In the genomic region with DNA sequence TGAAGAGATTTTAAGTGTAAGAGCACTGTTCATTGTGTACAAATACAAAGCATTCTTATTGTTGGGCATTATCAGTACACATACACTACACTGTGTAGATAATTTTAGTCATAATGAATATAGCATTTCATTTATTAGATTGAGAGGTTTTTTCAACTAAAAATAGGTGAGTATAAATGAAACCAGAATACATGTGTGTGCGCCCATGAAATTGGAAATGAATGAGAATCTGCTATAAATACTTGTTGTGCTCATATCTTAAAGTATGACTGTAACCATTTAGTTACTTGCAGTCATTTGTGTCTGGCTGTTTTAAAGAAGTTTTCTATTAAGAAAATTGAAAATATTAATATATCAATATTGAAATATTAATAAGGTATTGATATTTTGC, we compare ENCODE assay signal across 1 cellular context.
TF ChIP-seq lines count a peak whose summit lies in the region.

No MANE protein-coding gene starts in this region.

TF ChIP-seq in GM12878, 131 proteins besides CTCF, POLR2A, EP300 and RAD21 (continued from another document):
- no peak for TF ChIP-seq RB1 (IDR thresholded peaks at IDR 0.05; ENCODE audit: borderline replicate concordance)
- TF ChIP-seq NFIC (IDR thresholded peaks at IDR 0.05; ENCODE audit: low read depth, low read length), result peak; percentile 81
- TF ChIP-seq CREM (IDR thresholded peaks at IDR 0.05; ENCODE audit: low read depth), result peak; percentile 30; the same call in 1 of the 2 replicates
- TF ChIP-seq STAT1 (conservative IDR thresholded peaks at IDR 0.05), result no peak
- TF ChIP-seq MEF2A (IDR thresholded peaks at IDR 0.05; ENCODE audit: insufficient read depth, low read depth, low read length), result peak; percentile 96
- TF ChIP-seq, protein P1, sequence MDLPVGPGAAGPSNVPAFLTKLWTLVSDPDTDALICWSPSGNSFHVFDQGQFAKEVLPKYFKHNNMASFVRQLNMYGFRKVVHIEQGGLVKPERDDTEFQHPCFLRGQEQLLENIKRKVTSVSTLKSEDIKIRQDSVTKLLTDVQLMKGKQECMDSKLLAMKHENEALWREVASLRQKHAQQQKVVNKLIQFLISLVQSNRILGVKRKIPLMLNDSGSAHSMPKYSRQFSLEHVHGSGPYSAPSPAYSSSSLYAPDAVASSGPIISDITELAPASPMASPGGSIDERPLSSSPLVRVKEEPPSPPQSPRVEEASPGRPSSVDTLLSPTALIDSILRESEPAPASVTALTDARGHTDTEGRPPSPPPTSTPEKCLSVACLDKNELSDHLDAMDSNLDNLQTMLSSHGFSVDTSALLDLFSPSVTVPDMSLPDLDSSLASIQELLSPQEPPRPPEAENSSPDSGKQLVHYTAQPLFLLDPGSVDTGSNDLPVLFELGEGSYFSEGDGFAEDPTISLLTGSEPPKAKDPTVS (IDR thresholded peaks at IDR 0.05; ENCODE audit: low read depth, low read length), result no peak
- TF ChIP-seq, protein P2, sequence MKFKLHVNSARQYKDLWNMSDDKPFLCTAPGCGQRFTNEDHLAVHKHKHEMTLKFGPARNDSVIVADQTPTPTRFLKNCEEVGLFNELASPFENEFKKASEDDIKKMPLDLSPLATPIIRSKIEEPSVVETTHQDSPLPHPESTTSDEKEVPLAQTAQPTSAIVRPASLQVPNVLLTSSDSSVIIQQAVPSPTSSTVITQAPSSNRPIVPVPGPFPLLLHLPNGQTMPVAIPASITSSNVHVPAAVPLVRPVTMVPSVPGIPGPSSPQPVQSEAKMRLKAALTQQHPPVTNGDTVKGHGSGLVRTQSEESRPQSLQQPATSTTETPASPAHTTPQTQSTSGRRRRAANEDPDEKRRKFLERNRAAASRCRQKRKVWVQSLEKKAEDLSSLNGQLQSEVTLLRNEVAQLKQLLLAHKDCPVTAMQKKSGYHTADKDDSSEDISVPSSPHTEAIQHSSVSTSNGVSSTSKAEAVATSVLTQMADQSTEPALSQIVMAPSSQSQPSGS (IDR thresholded peaks at IDR 0.05; ENCODE audit: low read length), result peak; percentile 89
- TF ChIP-seq JUNB (IDR thresholded peaks at IDR 0.05), result peak; percentile 89
- TF ChIP-seq ZNF217 (IDR thresholded peaks at IDR 0.05), result 0 out of 2 replicates have a peak, but pooled peaks have one; percentile 6
- no peak for TF ChIP-seq ETV6 (conservative IDR thresholded peaks at IDR 0.05 in 1 of 2, IDR thresholded peaks at IDR 0.05 in 1 of 2; ENCODE audit: borderline replicate concordance in 1 of 2, low read depth in 1 of 2)
- TF ChIP-seq ZNF622 (IDR thresholded peaks at IDR 0.05), result no peak
- no peak for TF ChIP-seq MEF2B (IDR thresholded peaks at IDR 0.05; ENCODE audit: partially characterized antibody, poor library complexity, severe bottlenecking)
- TF ChIP-seq KDM1A (IDR thresholded peaks at IDR 0.05; ENCODE audit: borderline replicate concordance), result no peak
- TF ChIP-seq, protein P3, sequence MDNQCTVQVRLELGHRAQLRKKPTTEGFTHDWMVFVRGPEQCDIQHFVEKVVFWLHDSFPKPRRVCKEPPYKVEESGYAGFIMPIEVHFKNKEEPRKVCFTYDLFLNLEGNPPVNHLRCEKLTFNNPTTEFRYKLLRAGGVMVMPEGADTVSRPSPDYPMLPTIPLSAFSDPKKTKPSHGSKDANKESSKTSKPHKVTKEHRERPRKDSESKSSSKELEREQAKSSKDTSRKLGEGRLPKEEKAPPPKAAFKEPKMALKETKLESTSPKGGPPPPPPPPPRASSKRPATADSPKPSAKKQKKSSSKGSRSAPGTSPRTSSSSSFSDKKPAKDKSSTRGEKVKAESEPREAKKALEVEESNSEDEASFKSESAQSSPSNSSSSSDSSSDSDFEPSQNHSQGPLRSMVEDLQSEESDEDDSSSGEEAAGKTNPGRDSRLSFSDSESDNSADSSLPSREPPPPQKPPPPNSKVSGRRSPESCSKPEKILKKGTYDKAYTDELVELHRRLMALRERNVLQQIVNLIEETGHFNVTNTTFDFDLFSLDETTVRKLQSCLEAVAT (IDR thresholded peaks at IDR 0.05), result 0 out of 2 replicates have a peak, but pooled peaks have one; percentile 16
- TF ChIP-seq, protein P4, sequence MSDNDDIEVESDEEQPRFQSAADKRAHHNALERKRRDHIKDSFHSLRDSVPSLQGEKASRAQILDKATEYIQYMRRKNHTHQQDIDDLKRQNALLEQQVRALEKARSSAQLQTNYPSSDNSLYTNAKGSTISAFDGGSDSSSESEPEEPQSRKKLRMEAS (IDR thresholded peaks at IDR 0.05; ENCODE audit: low read depth, low read length), result no peak
- peak; percentile 58; the same call in 1 of the 2 replicates for TF ChIP-seq BCL11A (IDR thresholded peaks at IDR 0.05; ENCODE audit: low read depth, low read length)
- peak; percentile 49; the same call in 1 of the 2 replicates for TF ChIP-seq ATF7 (IDR thresholded peaks at IDR 0.05; ENCODE audit: low read depth)
- peak; percentile 69; the same call in 1 of the 2 replicates for TF ChIP-seq FOXM1 (IDR thresholded peaks at IDR 0.05; ENCODE audit: low read depth, low read length)
- 0 out of 2 replicates have a peak, but pooled peaks have one; percentile 10 for TF ChIP-seq PML (IDR thresholded peaks at IDR 0.05; ENCODE audit: low read length)
- no peak for TF ChIP-seq ZSCAN29 (IDR thresholded peaks at IDR 0.05)
- TF ChIP-seq, protein P5, sequence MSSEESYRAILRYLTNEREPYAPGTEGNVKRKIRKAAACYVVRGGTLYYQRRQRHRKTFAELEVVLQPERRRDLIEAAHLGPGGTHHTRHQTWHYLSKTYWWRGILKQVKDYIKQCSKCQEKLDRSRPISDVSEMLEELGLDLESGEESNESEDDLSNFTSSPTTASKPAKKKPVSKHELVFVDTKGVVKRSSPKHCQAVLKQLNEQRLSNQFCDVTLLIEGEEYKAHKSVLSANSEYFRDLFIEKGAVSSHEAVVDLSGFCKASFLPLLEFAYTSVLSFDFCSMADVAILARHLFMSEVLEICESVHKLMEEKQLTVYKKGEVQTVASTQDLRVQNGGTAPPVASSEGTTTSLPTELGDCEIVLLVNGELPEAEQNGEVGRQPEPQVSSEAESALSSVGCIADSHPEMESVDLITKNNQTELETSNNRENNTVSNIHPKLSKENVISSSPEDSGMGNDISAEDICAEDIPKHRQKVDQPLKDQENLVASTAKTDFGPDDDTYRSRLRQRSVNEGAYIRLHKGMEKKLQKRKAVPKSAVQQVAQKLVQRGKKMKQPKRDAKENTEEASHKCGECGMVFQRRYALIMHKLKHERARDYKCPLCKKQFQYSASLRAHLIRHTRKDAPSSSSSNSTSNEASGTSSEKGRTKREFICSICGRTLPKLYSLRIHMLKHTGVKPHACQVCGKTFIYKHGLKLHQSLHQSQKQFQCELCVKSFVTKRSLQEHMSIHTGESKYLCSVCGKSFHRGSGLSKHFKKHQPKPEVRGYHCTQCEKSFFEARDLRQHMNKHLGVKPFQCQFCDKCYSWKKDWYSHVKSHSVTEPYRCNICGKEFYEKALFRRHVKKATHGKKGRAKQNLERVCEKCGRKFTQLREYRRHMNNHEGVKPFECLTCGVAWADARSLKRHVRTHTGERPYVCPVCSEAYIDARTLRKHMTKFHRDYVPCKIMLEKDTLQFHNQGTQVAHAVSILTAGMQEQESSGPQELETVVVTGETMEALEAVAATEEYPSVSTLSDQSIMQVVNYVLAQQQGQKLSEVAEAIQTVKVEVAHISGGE (CRISPR knock-in tag; IDR thresholded peaks at IDR 0.05), result no peak
- TF ChIP-seq, protein P6, sequence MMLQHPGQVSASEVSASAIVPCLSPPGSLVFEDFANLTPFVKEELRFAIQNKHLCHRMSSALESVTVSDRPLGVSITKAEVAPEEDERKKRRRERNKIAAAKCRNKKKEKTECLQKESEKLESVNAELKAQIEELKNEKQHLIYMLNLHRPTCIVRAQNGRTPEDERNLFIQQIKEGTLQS (IDR thresholded peaks at IDR 0.05; ENCODE audit: borderline replicate concordance, extremely low read depth, low read depth, low read length), result no peak
- TF ChIP-seq, protein P7, sequence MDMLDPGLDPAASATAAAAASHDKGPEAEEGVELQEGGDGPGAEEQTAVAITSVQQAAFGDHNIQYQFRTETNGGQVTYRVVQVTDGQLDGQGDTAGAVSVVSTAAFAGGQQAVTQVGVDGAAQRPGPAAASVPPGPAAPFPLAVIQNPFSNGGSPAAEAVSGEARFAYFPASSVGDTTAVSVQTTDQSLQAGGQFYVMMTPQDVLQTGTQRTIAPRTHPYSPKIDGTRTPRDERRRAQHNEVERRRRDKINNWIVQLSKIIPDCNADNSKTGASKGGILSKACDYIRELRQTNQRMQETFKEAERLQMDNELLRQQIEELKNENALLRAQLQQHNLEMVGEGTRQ (IDR thresholded peaks at IDR 0.05; ENCODE audit: borderline replicate concordance, low read depth, low read length), result no peak
- TF ChIP-seq, protein P8, sequence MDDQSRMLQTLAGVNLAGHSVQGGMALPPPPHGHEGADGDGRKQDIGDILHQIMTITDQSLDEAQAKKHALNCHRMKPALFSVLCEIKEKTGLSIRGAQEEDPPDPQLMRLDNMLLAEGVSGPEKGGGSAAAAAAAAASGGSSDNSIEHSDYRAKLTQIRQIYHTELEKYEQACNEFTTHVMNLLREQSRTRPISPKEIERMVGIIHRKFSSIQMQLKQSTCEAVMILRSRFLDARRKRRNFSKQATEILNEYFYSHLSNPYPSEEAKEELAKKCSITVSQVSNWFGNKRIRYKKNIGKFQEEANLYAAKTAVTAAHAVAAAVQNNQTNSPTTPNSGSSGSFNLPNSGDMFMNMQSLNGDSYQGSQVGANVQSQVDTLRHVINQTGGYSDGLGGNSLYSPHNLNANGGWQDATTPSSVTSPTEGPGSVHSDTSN (IDR thresholded peaks at IDR 0.05; ENCODE audit: insufficient replicate concordance, low read depth, low read length), result no peak
- TF ChIP-seq PAX8 (IDR thresholded peaks at IDR 0.05), result no peak
- TF ChIP-seq, protein P9, sequence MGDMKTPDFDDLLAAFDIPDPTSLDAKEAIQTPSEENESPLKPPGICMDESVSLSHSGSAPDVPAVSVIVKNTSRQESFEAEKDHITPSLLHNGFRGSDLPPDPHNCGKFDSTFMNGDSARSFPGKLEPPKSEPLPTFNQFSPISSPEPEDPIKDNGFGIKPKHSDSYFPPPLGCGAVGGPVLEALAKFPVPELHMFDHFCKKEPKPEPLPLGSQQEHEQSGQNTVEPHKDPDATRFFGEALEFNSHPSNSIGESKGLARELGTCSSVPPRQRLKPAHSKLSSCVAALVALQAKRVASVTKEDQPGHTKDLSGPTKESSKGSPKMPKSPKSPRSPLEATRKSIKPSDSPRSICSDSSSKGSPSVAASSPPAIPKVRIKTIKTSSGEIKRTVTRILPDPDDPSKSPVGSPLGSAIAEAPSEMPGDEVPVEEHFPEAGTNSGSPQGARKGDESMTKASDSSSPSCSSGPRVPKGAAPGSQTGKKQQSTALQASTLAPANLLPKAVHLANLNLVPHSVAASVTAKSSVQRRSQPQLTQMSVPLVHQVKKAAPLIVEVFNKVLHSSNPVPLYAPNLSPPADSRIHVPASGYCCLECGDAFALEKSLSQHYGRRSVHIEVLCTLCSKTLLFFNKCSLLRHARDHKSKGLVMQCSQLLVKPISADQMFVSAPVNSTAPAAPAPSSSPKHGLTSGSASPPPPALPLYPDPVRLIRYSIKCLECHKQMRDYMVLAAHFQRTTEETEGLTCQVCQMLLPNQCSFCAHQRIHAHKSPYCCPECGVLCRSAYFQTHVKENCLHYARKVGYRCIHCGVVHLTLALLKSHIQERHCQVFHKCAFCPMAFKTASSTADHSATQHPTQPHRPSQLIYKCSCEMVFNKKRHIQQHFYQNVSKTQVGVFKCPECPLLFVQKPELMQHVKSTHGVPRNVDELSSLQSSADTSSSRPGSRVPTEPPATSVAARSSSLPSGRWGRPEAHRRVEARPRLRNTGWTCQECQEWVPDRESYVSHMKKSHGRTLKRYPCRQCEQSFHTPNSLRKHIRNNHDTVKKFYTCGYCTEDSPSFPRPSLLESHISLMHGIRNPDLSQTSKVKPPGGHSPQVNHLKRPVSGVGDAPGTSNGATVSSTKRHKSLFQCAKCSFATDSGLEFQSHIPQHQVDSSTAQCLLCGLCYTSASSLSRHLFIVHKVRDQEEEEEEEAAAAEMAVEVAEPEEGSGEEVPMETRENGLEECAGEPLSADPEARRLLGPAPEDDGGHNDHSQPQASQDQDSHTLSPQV (IDR thresholded peaks at IDR 0.05), result no peak
- TF ChIP-seq, protein P10, sequence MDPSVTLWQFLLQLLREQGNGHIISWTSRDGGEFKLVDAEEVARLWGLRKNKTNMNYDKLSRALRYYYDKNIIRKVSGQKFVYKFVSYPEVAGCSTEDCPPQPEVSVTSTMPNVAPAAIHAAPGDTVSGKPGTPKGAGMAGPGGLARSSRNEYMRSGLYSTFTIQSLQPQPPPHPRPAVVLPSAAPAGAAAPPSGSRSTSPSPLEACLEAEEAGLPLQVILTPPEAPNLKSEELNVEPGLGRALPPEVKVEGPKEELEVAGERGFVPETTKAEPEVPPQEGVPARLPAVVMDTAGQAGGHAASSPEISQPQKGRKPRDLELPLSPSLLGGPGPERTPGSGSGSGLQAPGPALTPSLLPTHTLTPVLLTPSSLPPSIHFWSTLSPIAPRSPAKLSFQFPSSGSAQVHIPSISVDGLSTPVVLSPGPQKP (IDR thresholded peaks at IDR 0.05; ENCODE audit: low read depth, low read length), result no peak
- TF ChIP-seq, protein P11, sequence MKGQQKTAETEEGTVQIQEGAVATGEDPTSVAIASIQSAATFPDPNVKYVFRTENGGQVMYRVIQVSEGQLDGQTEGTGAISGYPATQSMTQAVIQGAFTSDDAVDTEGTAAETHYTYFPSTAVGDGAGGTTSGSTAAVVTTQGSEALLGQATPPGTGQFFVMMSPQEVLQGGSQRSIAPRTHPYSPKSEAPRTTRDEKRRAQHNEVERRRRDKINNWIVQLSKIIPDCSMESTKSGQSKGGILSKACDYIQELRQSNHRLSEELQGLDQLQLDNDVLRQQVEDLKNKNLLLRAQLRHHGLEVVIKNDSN (IDR thresholded peaks at IDR 0.05; ENCODE audit: borderline replicate concordance, extremely low read length, insufficient read depth, low read depth, low read length), result no peak
- TF ChIP-seq RUNX3 (IDR thresholded peaks at IDR 0.05; ENCODE audit: low read length), result peak; percentile 24; the same call in 1 of the 2 replicates
- peak; percentile 22; the same call in 1 of the 2 replicates for TF ChIP-seq MTA3 (IDR thresholded peaks at IDR 0.05; ENCODE audit: borderline replicate concordance, low read length)
- no peak for TF ChIP-seq TBL1XR1 (IDR thresholded peaks at IDR 0.05; ENCODE audit: low read depth, low read length)
- no peak for TF ChIP-seq IKZF2 (IDR thresholded peaks at IDR 0.05)
- no peak for TF ChIP-seq TCF3 (IDR thresholded peaks at IDR 0.05; ENCODE audit: borderline replicate concordance, insufficient read depth, low read depth, low read length)
- TF ChIP-seq RCOR1 (conservative IDR thresholded peaks at IDR 0.05; ENCODE audit: low read depth, low read length), result no peak
